20 cellular contexts compared by ENCODE assay signal in genomic region chr21:42657676-42658319, GRCh38. TPM values are rescaled to one million over a fixed set of nuclear protein-coding genes. Genes with fewer than 3 reads are reported as not detected.
A peak's percentile ranks its signal among the peaks of the same experiment; 100 is the strongest.
DNase-seq lines count a peak whose midpoint lies in the region; ATAC-seq, FAIRE-seq and TF ChIP-seq lines count a peak whose summit lies in the region.
"Had no signal": no experiment of that assay in that cellular context is flagged by ENCODE, and none has a peak within 500 bp of the region (broad histone marks: within the 10 kb centered on the region; RNA-seq: fewer than 3 reads in every experiment).

No MANE protein-coding gene starts in this region.

- no peaks in the 10 kb centered on the region for H3K36me3 ChIP-seq in BLaER1 treated with 17β-estradiol and CSF1 and Interleukin-3, amounts not matched to agents 10 nM and 100 nM
- peaks cover 5 to 7% of the 10 kb centered on the region in 2 experiments; a peak in 2 of 3 replicates for H3K36me3 ChIP-seq in HEK293 (ENCODE audit: control insufficient read depth in 2 of 2, insufficient read depth in 1 of 2, low read length in 2 of 2)
- peaks cover 0 to 1% of the 10 kb centered on the region in 2 donors for H3K36me3 ChIP-seq in kidney (ENCODE audit: control insufficient read depth in 1 of 2, insufficient read depth in 2 of 2, low read length in 2 of 2)
- H3K36me3 ChIP-seq in sigmoid colon, result peaks cover 0 to 1% (median 0%) of the 10 kb centered on the region in 4 donors

- CTCF ChIA-PET in HEK293 (lab: Yijun Ruan, JAX), result no interaction called here

- TF ChIP-seq POLR2A in sigmoid colon (IDR thresholded peaks at IDR 0.05), result no peak

- H3K4me1 ChIP-seq in BLaER1 treated with 17β-estradiol and CSF1 and Interleukin-3, amounts not matched to agents 10 nM and 100 nM, result peaks cover 33 to 91% (median 85%) of the 10 kb centered on the region in 10 experiments
- H3K4me1 ChIP-seq in HEK293 (ENCODE audit: control insufficient read depth, insufficient read depth, low read length) (peaks cover 12% of the 10 kb centered on the region), kidney (ENCODE audit: control insufficient read depth in 1 of 2, insufficient read depth in 1 of 2, low read depth in 1 of 2, low read length in 2 of 2) (peaks cover 15 to 31% of the 10 kb centered on the region in 2 donors), sigmoid colon (peaks cover 0 to 77% (median 66%) of the 10 kb centered on the region in 4 donors)

- peaks cover 0 to 87% (median 76%) of the 10 kb centered on the region in 11 experiments; a peak in 20 of 22 replicates for H4K20me1 ChIP-seq in BLaER1 treated with 17β-estradiol and CSF1 and Interleukin-3, amounts not matched to agents 10 nM and 100 nM

- no peaks in the 10 kb centered on the region for H3K9me3 ChIP-seq in BLaER1 treated with 17β-estradiol and CSF1 and Interleukin-3, amounts not matched to agents 10 nM and 100 nM (replicated peaks in 1 of 11)
- H3K9me3 ChIP-seq in HEK293 (ENCODE audit: control insufficient read depth, insufficient read depth, low read depth, low read length), result no peaks in the 10 kb centered on the region
- H3K9me3 ChIP-seq in kidney (ENCODE audit: control insufficient read depth in 1 of 2, low read length in 2 of 2), result no peaks in the 10 kb centered on the region
- H3K9me3 ChIP-seq in sigmoid colon, result no peaks in the 10 kb centered on the region

- POLR2A ChIA-PET in HEK293 (lab: Yijun Ruan, JAX), result no interaction called here

- no peak for TF ChIP-seq CTCF in HEK293 (tag by site-specific recombination; IDR thresholded peaks at IDR 0.05)
- TF ChIP-seq CTCF in kidney (IDR thresholded peaks at IDR 0.05; ENCODE audit: borderline replicate concordance, extremely low read depth, insufficient read depth), result no peak
- no peak for TF ChIP-seq CTCF in sigmoid colon (IDR thresholded peaks at IDR 0.05)

- no peak overlapping the region; a peak in 2 of 20 replicates for H3K4me3 ChIP-seq in BLaER1 treated with 17β-estradiol and CSF1 and Interleukin-3, amounts not matched to agents 10 nM and 100 nM
- H3K4me3 ChIP-seq in HEK293 (ENCODE audit: low read depth, low read length) (no peak overlapping the region), kidney (ENCODE audit: low read length in 2 of 2) (no peak overlapping the region), sigmoid colon (peak overlapping the region in 3 of 4 donors; percentile 12 to 82 (median 81))
- H3K4me3 ChIP-seq: GM23338, PC-9 had no signal

- H3K9ac ChIP-seq in BLaER1 treated with 17β-estradiol and CSF1 and Interleukin-3, amounts not matched to agents 10 nM and 100 nM, result no peak overlapping the region
- H3K9ac ChIP-seq in kidney (ENCODE audit: low read length in 2 of 2), result no peak overlapping the region

- no peak overlapping the region for H3K27ac ChIP-seq in BLaER1 treated with 17β-estradiol and CSF1 and Interleukin-3, amounts not matched to agents 10 nM and 100 nM
- H3K27ac ChIP-seq in HEK293 (ENCODE audit: extremely low read depth, low read depth, low read length), result no peak overlapping the region
- no peak overlapping the region for H3K27ac ChIP-seq in kidney (ENCODE audit: low read depth in 2 of 2, low read length in 2 of 2)
- H3K27ac ChIP-seq in sigmoid colon, result peak overlapping the region in 3 of 4 donors; percentile 88 to 95 (median 92)
- H3K27ac ChIP-seq: PC-9, RWPE1 had no signal

- WGBS in sigmoid colon, 2 donors, result 90 to 95% methylated on average over 28 of the region's 28 CpGs

- intact Hi-C loops in kidney (cut with DNase I), result loop anchor here (10.0 kb wide), 1 partner anchor 57 kb away; no protein-coding TSS in a partner anchor
- intact Hi-C loops in sigmoid colon (cut with DNase I), result loop anchor here (5.0 kb wide), 1 partner anchor 65 kb away; no protein-coding TSS in a partner anchor

- FAIRE-seq in kidney (lab: Jason Lieb, UNC), result no peak
- FAIRE-seq: GM19239 had no signal

- peaks cover 82 to 99% (median 97%) of the 10 kb centered on the region in 11 experiments for H3K27me3 ChIP-seq in BLaER1 treated with 17β-estradiol and CSF1 and Interleukin-3, amounts not matched to agents 10 nM and 100 nM
- peaks cover 0 to 7% (median 0%) of the 10 kb centered on the region in 3 donors for H3K27me3 ChIP-seq in sigmoid colon

- no peak for TF ChIP-seq EP300 in sigmoid colon (IDR thresholded peaks at IDR 0.05)

- no peak for ATAC-seq in GM21360 (IDR thresholded peaks at IDR 0.05; ENCODE audit: unreplicated experiment)
- ATAC-seq in HG03571 (IDR thresholded peaks at IDR 0.05; ENCODE audit: unreplicated experiment), result no peak
- ATAC-seq in HG03460 (IDR thresholded peaks at IDR 0.05; ENCODE audit: unreplicated experiment), result no peak
- ATAC-seq: GM23338 had no signal

- peak overlapping the region in 8 of 11 experiments; percentile 11 to 92 (median 71); a peak in 14 of 22 replicates for H3K4me2 ChIP-seq in BLaER1 treated with 17β-estradiol and CSF1 and Interleukin-3, amounts not matched to agents 10 nM and 100 nM
- H3K4me2 ChIP-seq: GM23338, PC-9 had no signal

- DNase-seq in kidney, result peak; percentile 65
- DNase-seq in sigmoid colon, result no peak
- DNase-seq in UCSD-AML1 (lab: John Stamatoyannopoulos, UW; ENCODE audit: unreplicated experiment), result no peak
- DNase-seq: DMS 273 treated with DMSO at 0.1 percent for 48 hours, GDM1, KG1, NCI-H1436, NCI-H1930, NCI-H226, NCI-H524, NCI-H82, PC-9 had no signal

TF ChIP-seq in HEK293, 187 proteins besides CTCF, POLR2A, EP300 and RAD21:
- TF ChIP-seq ZIC2 (tag by site-specific recombination; IDR thresholded peaks at IDR 0.05), result 0 out of 2 replicates have a peak, but pooled peaks have one; percentile 7
- no peak for TF ChIP-seq ZNF677 (tag by site-specific recombination; IDR thresholded peaks at IDR 0.05)

RNA-seq across cellular contexts. Expression of gene PDE9A, which starts 4.4 kb away (rescaled TPM):
- 39.0 TPM for total RNA-seq in kidney
- 30.1 TPM for polyA plus RNA-seq in kidney (ENCODE audit: insufficient read depth, low read depth, low replicate concordance)
- 100 to 1,000 TPM in 1 of 4 donors, 10 to 100 TPM in 3; 71.6 to 102 (median 83.2) TPM for total RNA-seq in sigmoid colon
- polyA plus RNA-seq in sigmoid colon, result 100 to 1,000 TPM; 103 to 433 (median 184) TPM

Comparison
In these comparisons a context has a peak if more than half of its experiments do, and no peak if none do; other contexts are left out.
1. H3K27ac ChIP-seq: peak in sigmoid colon (3 of 4); none in BLaER1 treated with 17β-estradiol and CSF1 and Interleukin-3, amounts not matched to agents 10 nM and 100 nM (0 of 11), HEK293 (single experiment) and kidney (0 of 2).
2. H3K4me3 ChIP-seq: peak in sigmoid colon (3 of 4); none in BLaER1 treated with 17β-estradiol and CSF1 and Interleukin-3, amounts not matched to agents 10 nM and 100 nM (0 of 10), HEK293 (single experiment) and kidney (0 of 2).